In genomic region chr17:58337600-58338453, GRCh38 we compare ENCODE assay signal across 8 cellular contexts.
A peak's percentile ranks its signal among the peaks of the same experiment; 100 is the strongest.
DNase-seq lines count a peak whose midpoint lies in the region; ATAC-seq and TF ChIP-seq lines count a peak whose summit lies in the region.

No MANE protein-coding gene starts in this region.

- ATAC-seq in GM19351 (IDR thresholded peaks at IDR 0.05; ENCODE audit: unreplicated experiment) (peak; percentile 57), HG03439 (IDR thresholded peaks at IDR 0.05; ENCODE audit: unreplicated experiment) (peak; percentile 63)

- no peak for TF ChIP-seq CTCF in astrocyte of the cerebellum (IDR thresholded peaks at IDR 0.05; ENCODE audit: low read depth, low read length, missing control alignments)

- DNase-seq in AG08395 (ENCODE audit: low spot score), result peak; percentile 91
- DNase-seq in T-helper 9 cell, result peak; percentile 77
- DNase-seq in astrocyte of the cerebellum (ENCODE audit: low read depth), result peak; percentile 33
- peak; percentile 14 for DNase-seq in kidney glomerular epithelial cell (lab: John Stamatoyannopoulos, UW)
- DNase-seq in stimulated activated CD4-positive, alpha-beta T cell treated with anti-CD3 and anti-CD28 coated beads, Interleukin-2, amount 100 ng/mL, for 48 hours, result peak; percentile 85 to 87
- DNase-seq in NCI-H1436 (lab: John Stamatoyannopoulos, UW), result no peak

- in situ Hi-C loops in astrocyte of the cerebellum (cut with HindIII; ENCODE audit: low sequenced_read_pairs), result no loop called here

- no peak overlapping the region for H3K4me3 ChIP-seq in astrocyte of the cerebellum (ENCODE audit: low read depth, low read length)
